21 cellular contexts compared by ENCODE assay signal in genomic region chr6:30441171-30441570, GRCh38. TPM values are rescaled to one million over a fixed set of nuclear protein-coding genes. Genes with fewer than 3 reads are reported as not detected.
A peak's percentile ranks its signal among the peaks of the same experiment; 100 is the strongest.
DNase-seq lines count a peak whose midpoint lies in the region; ATAC-seq and TF ChIP-seq lines count a peak whose summit lies in the region.
"Had no signal": no experiment of that assay in that cellular context is flagged by ENCODE, and none has a peak within 500 bp of the region (broad histone marks: within the 10 kb centered on the region; RNA-seq: fewer than 3 reads in every experiment).

No MANE protein-coding gene starts in this region.

- POLR2A ChIA-PET in activated CD4-positive, alpha-beta T cell treated with anti-CD3 and anti-CD28 coated beads for 36 hours (lab: Charles Lee): interaction anchor here (0.5 kb wide), 1 partner anchor 88 kb away, joined by 3 read pairs; no protein-coding TSS in a partner anchor
- POLR2A ChIA-PET in T-cell (lab: Charles Lee): no interaction called here

- peak; percentile 74 for ATAC-seq in activated CD4-positive, alpha-beta T cell treated with anti-CD3 and anti-CD28 coated beads for 36 hours
- ATAC-seq in T-cell (replicated peaks in 1 of 4) (peak in 3 of 4 experiments; percentile 66 to 75 (median 69)), GM21576 (IDR thresholded peaks at IDR 0.05; ENCODE audit: unreplicated experiment) (no peak)
- ATAC-seq: heart left ventricle, upper lobe of right lung had no signal

- H2AFZ ChIP-seq in smooth muscle cell (ENCODE audit: low read depth): no peak overlapping the region

- no peaks in the 10 kb centered on the region for H3K36me3 ChIP-seq in smooth muscle cell (ENCODE audit: low read depth)
- H3K36me3 ChIP-seq: heart left ventricle, MG63, upper lobe of right lung had no signal

- H3K4me1 ChIP-seq in smooth muscle cell (ENCODE audit: low read depth): peaks cover 5% of the 10 kb centered on the region
- H3K4me1 ChIP-seq: upper lobe of right lung had no signal

- peak; percentile 31 for DNase-seq in activated CD4-positive, alpha-beta T cell treated with anti-CD3 and anti-CD28 coated beads for 36 hours
- DNase-seq in activated CD4-positive, alpha-beta T cell treated with anti-CD3 and anti-CD28 coated beads, Interleukin-2, amount 10 ng/mL, durations not matched to agents 24 days and 14 days: no peak
- peak; percentile 51 for DNase-seq in Daoy (ENCODE audit: low read depth)
- no peak for DNase-seq in T-cell
- peak; percentile 73 for DNase-seq in kidney tubule cell (ENCODE audit: low spot score)
- DNase-seq in CD1c-positive myeloid dendritic cell (ENCODE audit: extremely low spot score): no peak
- DNase-seq in smooth muscle cell (lab: John Stamatoyannopoulos, UW; ENCODE audit: unreplicated experiment): no peak
- DNase-seq: 8988T; activated naive CD4-positive, alpha-beta T cell treated with Interleukin-2 at 50 U/mL for 16 hours; activated T-cell treated with anti-CD3 and anti-CD28 coated beads, Interleukin-2, amount 50 U/mL, for 48 hours; CD4-positive, alpha-beta memory T cell; heart left ventricle; MG63; NCI-H1417; NCI-H2029 treated with DMSO at 0.1 percent for 48 hours; NCI-H2227 treated with DMSO at 0.1 percent for 48 hours; retina; small intestine; upper lobe of right lung had no signal

- intact Hi-C loops in activated CD4-positive, alpha-beta T cell treated with anti-CD3 and anti-CD28 coated beads for 36 hours (cut with DNase I, micrococcal nuclease): no loop called here
- intact Hi-C loops in activated CD4-positive, alpha-beta T cell treated with anti-CD3 and anti-CD28 coated beads, Interleukin-2, amount 10 ng/mL, durations not matched to agents 24 days and 14 days (cut with micrococcal nuclease): no loop called here

- no peaks in the 10 kb centered on the region for H4K20me1 ChIP-seq in smooth muscle cell (ENCODE audit: low read depth)

- peaks cover 69% of the 10 kb centered on the region for H3K27me3 Mint-ChIP-seq in activated CD4-positive, alpha-beta T cell treated with anti-CD3 and anti-CD28 coated beads for 36 hours
- peaks cover 82% of the 10 kb centered on the region for H3K27me3 Mint-ChIP-seq in activated CD4-positive, alpha-beta T cell treated with anti-CD3 and anti-CD28 coated beads, Interleukin-2, amount 10 ng/mL, durations not matched to agents 24 days and 14 days
- H3K27me3 Mint-ChIP-seq in T-cell: peaks cover 64 to 65% of the 10 kb centered on the region in 2 donors

- no peaks in the 10 kb centered on the region for H3K9me3 Mint-ChIP-seq in activated CD4-positive, alpha-beta T cell treated with anti-CD3 and anti-CD28 coated beads for 36 hours (ENCODE audit: low read depth)
- no peaks in the 10 kb centered on the region for H3K9me3 Mint-ChIP-seq in activated CD4-positive, alpha-beta T cell treated with anti-CD3 and anti-CD28 coated beads, Interleukin-2, amount 10 ng/mL, durations not matched to agents 24 days and 14 days
- no peaks in the 10 kb centered on the region for H3K9me3 Mint-ChIP-seq in T-cell

- H3K4me3 ChIP-seq in smooth muscle cell: no peak overlapping the region
- H3K4me3 ChIP-seq: heart left ventricle, MG63, upper lobe of right lung had no signal

- H3K4me1 Mint-ChIP-seq in activated CD4-positive, alpha-beta T cell treated with anti-CD3 and anti-CD28 coated beads for 36 hours: peaks cover 12% of the 10 kb centered on the region
- H3K4me1 Mint-ChIP-seq in activated CD4-positive, alpha-beta T cell treated with anti-CD3 and anti-CD28 coated beads, Interleukin-2, amount 10 ng/mL, durations not matched to agents 24 days and 14 days: peaks cover 3% of the 10 kb centered on the region
- H3K4me1 Mint-ChIP-seq in T-cell: peaks cover 1 to 7% (median 6%) of the 10 kb centered on the region in 3 donors
- H3K4me1 Mint-ChIP-seq: nephron had no signal

- TF ChIP-seq CTCF in smooth muscle cell (IDR thresholded peaks at IDR 0.05; ENCODE audit: borderline replicate concordance, insufficient read depth, poor library complexity, severe bottlenecking): no peak

- H3K9ac ChIP-seq in smooth muscle cell (ENCODE audit: low read depth): no peak overlapping the region

- peaks cover 95% of the 10 kb centered on the region for H3K27me3 ChIP-seq in smooth muscle cell (ENCODE audit: low read depth)

- no peak overlapping the region for H3K4me2 ChIP-seq in smooth muscle cell

- H3K9me3 ChIP-seq in smooth muscle cell (replicated peaks; ENCODE audit: low read depth): no peaks in the 10 kb centered on the region
- H3K9me3 ChIP-seq: heart left ventricle, MG63, upper lobe of right lung had no signal

- no peaks in the 10 kb centered on the region for H3K36me3 Mint-ChIP-seq in activated CD4-positive, alpha-beta T cell treated with anti-CD3 and anti-CD28 coated beads for 36 hours (ENCODE audit: low read depth)
- H3K36me3 Mint-ChIP-seq in activated CD4-positive, alpha-beta T cell treated with anti-CD3 and anti-CD28 coated beads, Interleukin-2, amount 10 ng/mL, durations not matched to agents 24 days and 14 days (ENCODE audit: low read depth): no peaks in the 10 kb centered on the region
- no peaks in the 10 kb centered on the region for H3K36me3 Mint-ChIP-seq in T-cell
- H3K36me3 Mint-ChIP-seq: CD4-positive, alpha-beta memory T cell had no signal

- H3K27ac ChIP-seq in smooth muscle cell (ENCODE audit: low read depth): no peak overlapping the region
- H3K27ac ChIP-seq: heart left ventricle, upper lobe of right lung had no signal

- no peak overlapping the region for H3K4me3 Mint-ChIP-seq in activated CD4-positive, alpha-beta T cell treated with anti-CD3 and anti-CD28 coated beads for 36 hours
- no peak overlapping the region for H3K4me3 Mint-ChIP-seq in activated CD4-positive, alpha-beta T cell treated with anti-CD3 and anti-CD28 coated beads, Interleukin-2, amount 10 ng/mL, durations not matched to agents 24 days and 14 days
- no peak overlapping the region for H3K4me3 Mint-ChIP-seq in T-cell
- H3K4me3 Mint-ChIP-seq: CD4-positive, alpha-beta memory T cell; nephron had no signal

- 86% methylated on average over 3 of the region's 3 CpGs for WGBS in smooth muscle cell (ENCODE audit: low lambda C conversion rate)

- no peaks in the 10 kb centered on the region for H3K79me2 ChIP-seq in smooth muscle cell (ENCODE audit: low read depth)

- CTCF ChIA-PET in activated CD4-positive, alpha-beta T cell treated with anti-CD3 and anti-CD28 coated beads for 36 hours (lab: Charles Lee): interaction anchor here (0.6 to 2.1 kb wide), 8 partner anchors 10 to 295 kb away, joined by 3 to 12 read pairs (median 4); no protein-coding TSS in a partner anchor
- CTCF ChIA-PET in T-cell (lab: Charles Lee): interaction anchor here in 1 of 2 donors (0.9 kb wide), 1 partner anchor 12 kb away, joined by 3 read pairs; no protein-coding TSS in a partner anchor

- H3F3A ChIP-seq in smooth muscle cell (ENCODE audit: low read depth): no peaks in the 10 kb centered on the region

- H3K27ac Mint-ChIP-seq in activated CD4-positive, alpha-beta T cell treated with anti-CD3 and anti-CD28 coated beads for 36 hours: no peak overlapping the region
- H3K27ac Mint-ChIP-seq in activated CD4-positive, alpha-beta T cell treated with anti-CD3 and anti-CD28 coated beads, Interleukin-2, amount 10 ng/mL, durations not matched to agents 24 days and 14 days: no peak overlapping the region
- no peak overlapping the region for H3K27ac Mint-ChIP-seq in T-cell
- H3K27ac Mint-ChIP-seq: CD4-positive, alpha-beta memory T cell; nephron had no signal

RNA-seq across cellular contexts. Expression of gene HLA-E, which starts 48.1 kb away (rescaled TPM):
- 100 to 1,000 TPM; 451 to 502 TPM for total RNA-seq in activated CD4-positive, alpha-beta T cell treated with anti-CD3 and anti-CD28 coated beads for 36 hours
- total RNA-seq in activated CD4-positive, alpha-beta T cell treated with anti-CD3 and anti-CD28 coated beads, Interleukin-2, amount 10 ng/mL, durations not matched to agents 24 days and 14 days: 484 and 488 TPM in 2 replicates
- 109 and 110 TPM in 2 replicates for total RNA-seq in Daoy (2014; rRNA removed; shearing (Covaris generic))
- total RNA-seq in T-cell (1,000 to 10,000 TPM; 1,114 to 1,417 (median 1,253) TPM), smooth muscle cell (97.3 and 104 TPM in 2 replicates)
- polyA plus RNA-seq in smooth muscle cell: 126 and 134 TPM in 2 replicates

Comparison
In these comparisons a context has a peak if more than half of its experiments do, and no peak if none do; other contexts are left out.
1. DNase-seq: peak in activated CD4-positive, alpha-beta T cell treated with anti-CD3 and anti-CD28 coated beads for 36 hours (single experiment), Daoy (single experiment) and kidney tubule cell (single experiment); none in activated CD4-positive, alpha-beta T cell treated with anti-CD3 and anti-CD28 coated beads, Interleukin-2, amount 10 ng/mL, durations not matched to agents 24 days and 14 days (single experiment), T-cell (0 of 34), CD1c-positive myeloid dendritic cell (single experiment) and smooth muscle cell (single experiment).